Comparison of ENCODE assay signal across 1 cellular context in genomic region chr10:61939575-61940301, GRCh38.
TF ChIP-seq lines count a peak whose summit lies in the region.

No MANE protein-coding gene starts in this region.

TF ChIP-seq in GM12878, 131 proteins besides CTCF, POLR2A, EP300 and RAD21 (continued from another document):
- no peak for TF ChIP-seq HSF1 (IDR thresholded peaks at IDR 0.05; ENCODE audit: low read depth, low read length)
- TF ChIP-seq SMAD5 (IDR thresholded peaks at IDR 0.05; ENCODE audit: low read depth), result no peak
- TF ChIP-seq FOXM1 (IDR thresholded peaks at IDR 0.05; ENCODE audit: low read depth, low read length), result no peak; the same call in 1 of the 2 replicates
